ENCODE assay signal across 17 cellular contexts in the genomic region with DNA sequence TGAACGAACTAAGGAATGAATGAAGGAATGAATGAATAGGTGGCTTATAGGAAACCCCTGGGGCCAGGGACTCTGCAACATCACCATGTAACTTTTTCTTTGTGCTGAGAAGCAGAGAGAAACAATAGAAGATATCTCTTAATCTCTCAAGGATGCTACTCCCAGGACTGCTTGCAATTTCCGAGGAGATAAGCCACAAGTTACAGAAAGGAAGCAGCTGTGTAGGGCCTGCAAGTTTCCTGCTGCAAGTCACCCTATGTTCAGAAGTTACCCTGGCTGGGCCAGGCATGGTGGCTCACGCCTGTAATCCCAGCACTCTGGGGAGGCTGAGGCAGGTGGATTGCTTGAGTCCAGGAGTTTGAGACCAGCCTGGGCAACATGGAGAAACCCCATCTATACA. TPM values are rescaled to one million over a fixed set of nuclear protein-coding genes. Genes with fewer than 3 reads are reported as not detected.
DNase-seq lines count a peak whose midpoint lies in the region; ATAC-seq, FAIRE-seq and TF ChIP-seq lines count a peak whose summit lies in the region.
"Had no signal": no experiment of that assay in that cellular context is flagged by ENCODE, and none has a peak within 500 bp of the region (broad histone marks: within the 10 kb centered on the region; RNA-seq: fewer than 3 reads in every experiment).

No MANE protein-coding gene starts in this region.

- H3F3A ChIP-seq in Loucy (ENCODE audit: low read depth): no peaks in the 10 kb centered on the region

- H2AFZ ChIP-seq in Loucy (ENCODE audit: low read length): peak overlapping the region; percentile 10; the same call in 1 of the 2 replicates
- H2AFZ ChIP-seq in K562 (ENCODE audit: low read depth, low read length): 0 out of 2 replicates have a peak overlapping the region, but pooled peaks have one; percentile 45
- no peak overlapping the region for H2AFZ ChIP-seq in osteoblast (ENCODE audit: low read length)

- H3K4me1 ChIP-seq in Loucy (ENCODE audit: insufficient read depth, low read length, poor library complexity, severe bottlenecking): peaks cover 9% of the 10 kb centered on the region
- H3K4me1 ChIP-seq in K562 (replicated peaks in 1 of 2; ENCODE audit: control insufficient read depth in 2 of 2, insufficient read depth in 2 of 2, low read length in 2 of 2): peaks cover 27 to 31% of the 10 kb centered on the region in 2 experiments; a peak in 4 of 5 replicates
- peaks cover 11% of the 10 kb centered on the region for H3K4me1 ChIP-seq in osteoblast (ENCODE audit: insufficient read depth, low read length)

- no peaks in the 10 kb centered on the region for H3K27me3 Mint-ChIP-seq in activated CD4-positive, alpha-beta T cell treated with anti-CD3 and anti-CD28 coated beads, Interleukin-2, amount 10 ng/mL, durations not matched to agents 7 days and 5 days
- H3K27me3 Mint-ChIP-seq: CD4-positive, CD25-positive, alpha-beta regulatory T cell; memory B cell had no signal

- DNase-seq in activated CD4-positive, alpha-beta T cell treated with anti-CD3 and anti-CD28 coated beads, Interleukin-2, amount 10 ng/mL, durations not matched to agents 7 days and 5 days: peak; percentile 22
- no peak for DNase-seq in activated CD4-positive, alpha-beta T cell treated with anti-CD3 and anti-CD28 coated beads for 48 hours
- DNase-seq in K562 (ENCODE audit: extremely low read depth in 1 of 4, low spot score in 3 of 4): peak in 2 of 4 experiments; percentile 53 to 71
- DNase-seq in osteoblast (ENCODE audit: insufficient read length, low spot score, missing footprints): peak; percentile 8
- no peak for DNase-seq in NCI-H1930 (lab: John Stamatoyannopoulos, UW)
- DNase-seq: activated CD4-positive, alpha-beta T cell treated with anti-CD3 and anti-CD28 coated beads, Interleukin-2, amount 50 U/mL, for 48 hours; anterior cingulate cortex; NCI-H1105; NCI-H774; stimulated activated CD4-positive, alpha-beta T cell treated with anti-CD3 and anti-CD28 coated beads, Interleukin-4, amount 100 ng/mL, for 4 hours had no signal

- no peaks in the 10 kb centered on the region for H3K36me3 ChIP-seq in Loucy (ENCODE audit: insufficient read depth, low read length)
- H3K36me3 ChIP-seq in K562 (ENCODE audit: control insufficient read depth, insufficient read depth, low read length): no peaks in the 10 kb centered on the region
- H3K36me3 ChIP-seq in osteoblast (ENCODE audit: insufficient read depth, low read length): no peaks in the 10 kb centered on the region
- H3K36me3 ChIP-seq: HAP-1 had no signal

- peak overlapping the region; percentile 71 for H3K27ac Mint-ChIP-seq in activated CD4-positive, alpha-beta T cell treated with anti-CD3 and anti-CD28 coated beads, Interleukin-2, amount 10 ng/mL, durations not matched to agents 7 days and 5 days
- H3K27ac Mint-ChIP-seq: memory B cell had no signal

- H4K20me1 ChIP-seq in Loucy (ENCODE audit: insufficient read depth, low read length, poor library complexity, severe bottlenecking) (no peaks in the 10 kb centered on the region), K562 (replicated peaks; ENCODE audit: control insufficient read depth, insufficient read depth, low read length) (no peaks in the 10 kb centered on the region), osteoblast (ENCODE audit: insufficient read depth, low read length) (no peaks in the 10 kb centered on the region)

- H3K4me1 Mint-ChIP-seq in activated CD4-positive, alpha-beta T cell treated with anti-CD3 and anti-CD28 coated beads, Interleukin-2, amount 10 ng/mL, durations not matched to agents 7 days and 5 days: peaks cover 21% of the 10 kb centered on the region
- H3K4me1 Mint-ChIP-seq: memory B cell had no signal

- POLR2A ChIA-PET in activated CD4-positive, alpha-beta T cell treated with anti-CD3 and anti-CD28 coated beads, Interleukin-2, amount 10 ng/mL, durations not matched to agents 7 days and 5 days (lab: Charles Lee): interaction anchor here (0.6 kb wide), 1 partner anchor 10 kb away, joined by 7 read pairs; no protein-coding TSS in a partner anchor
- POLR2A ChIA-PET in K562 (lab: Yijun Ruan, JAX): interaction anchor here (1.0 to 1.1 kb wide), 2 partner anchors 12 to 19 kb away, joined by 3 to 4 read pairs; partner anchors contain the start of gene AP5S1

- intact Hi-C loops in K562 (cut with micrococcal nuclease): no loop called here

- H3K4me3 Mint-ChIP-seq in activated CD4-positive, alpha-beta T cell treated with anti-CD3 and anti-CD28 coated beads, Interleukin-2, amount 10 ng/mL, durations not matched to agents 7 days and 5 days: no peak overlapping the region
- H3K4me3 Mint-ChIP-seq: CD4-positive, CD25-positive, alpha-beta regulatory T cell; memory B cell had no signal

- no peaks in the 10 kb centered on the region for H3K36me3 Mint-ChIP-seq in activated CD4-positive, alpha-beta T cell treated with anti-CD3 and anti-CD28 coated beads, Interleukin-2, amount 10 ng/mL, durations not matched to agents 7 days and 5 days (ENCODE audit: low read depth)
- H3K36me3 Mint-ChIP-seq: CD4-positive, CD25-positive, alpha-beta regulatory T cell had no signal

- CTCF ChIA-PET in activated CD4-positive, alpha-beta T cell treated with anti-CD3 and anti-CD28 coated beads, Interleukin-2, amount 10 ng/mL, durations not matched to agents 7 days and 5 days (lab: Charles Lee): interaction anchor here (0.6 to 1.3 kb wide), 5 partner anchors 13 to 53 kb away, joined by 3 read pairs; no protein-coding TSS in a partner anchor
- CTCF ChIA-PET in K562 (lab: Yijun Ruan, JAX; ENCODE audit: low intra/inter-chr PET ratio): no interaction called here

- no peaks in the 10 kb centered on the region for H3K9me1 ChIP-seq in K562 (ENCODE audit: control insufficient read depth, insufficient read depth, low read length)

- TF ChIP-seq EP300 in K562 (IDR thresholded peaks at IDR 0.05; ENCODE audit: low read length): no peak

- H3K79me2 ChIP-seq in Loucy (ENCODE audit: insufficient read depth, low read length): no peaks in the 10 kb centered on the region
- H3K79me2 ChIP-seq in K562 (ENCODE audit: control insufficient read depth, insufficient read depth, low read length): no peaks in the 10 kb centered on the region
- no peaks in the 10 kb centered on the region for H3K79me2 ChIP-seq in osteoblast (ENCODE audit: insufficient read depth, low read length)

- peak; percentile 68 for ATAC-seq in K562
- ATAC-seq in GM19328 (IDR thresholded peaks at IDR 0.05; ENCODE audit: unreplicated experiment): no peak
- ATAC-seq in GM19452 (IDR thresholded peaks at IDR 0.05; ENCODE audit: unreplicated experiment): no peak

- peak overlapping the region; percentile 55 for H3K4me2 ChIP-seq in Loucy (ENCODE audit: low read depth, low read length, poor library complexity, severe bottlenecking)
- peak overlapping the region; percentile 34; the same call in 1 of the 2 replicates for H3K4me2 ChIP-seq in K562 (ENCODE audit: insufficient read depth, low read length)
- no peak overlapping the region for H3K4me2 ChIP-seq in osteoblast (ENCODE audit: insufficient read depth, low read length)

- TF ChIP-seq POLR2A in K562 (conservative IDR thresholded peaks at IDR 0.05): no peak

- H3K9me3 ChIP-seq in Loucy (ENCODE audit: insufficient read depth, low read depth, low read length) (no peaks in the 10 kb centered on the region), K562 (replicated peaks; ENCODE audit: control insufficient read depth, insufficient read depth, low read depth, low read length) (no peaks in the 10 kb centered on the region), osteoblast (ENCODE audit: low read depth, low read length) (no peaks in the 10 kb centered on the region)
- H3K9me3 ChIP-seq: HAP-1 had no signal

- H3K9me3 Mint-ChIP-seq in activated CD4-positive, alpha-beta T cell treated with anti-CD3 and anti-CD28 coated beads, Interleukin-2, amount 10 ng/mL, durations not matched to agents 7 days and 5 days: no peaks in the 10 kb centered on the region
- H3K9me3 Mint-ChIP-seq: memory B cell had no signal

- TF ChIP-seq CTCF in Loucy (conservative IDR thresholded peaks at IDR 0.05; ENCODE audit: low read length) (no peak), K562 (IDR thresholded peaks at IDR 0.05 in 2 of 3, conservative IDR thresholded peaks at IDR 0.05 in 1 of 3; ENCODE audit: insufficient read depth in 2 of 3, low read depth in 1 of 3, low read length in 3 of 3) (no peak), osteoblast (IDR thresholded peaks at IDR 0.05; ENCODE audit: extremely low read depth, low read depth, low read length) (no peak)

- H3K9me2 ChIP-seq in Loucy (replicated peaks; ENCODE audit: low read depth, low read length): no peaks in the 10 kb centered on the region

- peak overlapping the region; percentile 14 for H3K4me3 ChIP-seq in Loucy (ENCODE audit: low read length, poor library complexity, severe bottlenecking)
- H3K4me3 ChIP-seq in K562: no peak overlapping the region
- no peak overlapping the region for H3K4me3 ChIP-seq in osteoblast (ENCODE audit: insufficient read depth, low read length)
- H3K4me3 ChIP-seq: HAP-1 had no signal

- H3K27ac ChIP-seq in K562 (ENCODE audit: extremely low read depth, low read depth, low read length) (no peak overlapping the region), osteoblast (ENCODE audit: low read depth, low read length) (no peak overlapping the region)
- H3K27ac ChIP-seq: RWPE1 had no signal

- no peak for TF ChIP-seq RAD21 in K562 (CRISPR knock-in tag; conservative IDR thresholded peaks at IDR 0.05 in 1 of 2, IDR thresholded peaks at IDR 0.05 in 1 of 2)

- H3K27me3 ChIP-seq in Loucy (ENCODE audit: insufficient read depth, low read length, poor library complexity, severe bottlenecking) (no peaks in the 10 kb centered on the region), K562 (ENCODE audit: control insufficient read depth in 2 of 2, insufficient read depth in 2 of 2, low read length in 2 of 2) (no peaks in the 10 kb centered on the region), osteoblast (ENCODE audit: insufficient read depth, low read length) (no peaks in the 10 kb centered on the region)

- 8% methylated on average over 2 of the region's 3 CpGs for whole genome bisulfite sequencing in K562 (ENCODE audit: insufficient coverage, low coverage, missing lambda C conversion rate)

- no TSS peak for BruUV-seq in K562 (replicated peaks; lab: Mats Ljungman, UMichigan)

- no peak overlapping the region for H3K9ac ChIP-seq in Loucy (ENCODE audit: low read depth, low read length, poor library complexity, severe bottlenecking)
- H3K9ac ChIP-seq in K562 (ENCODE audit: insufficient read depth in 1 of 2, low read depth in 2 of 2, low read length in 2 of 2): peak overlapping the region; percentile 19 to 34; a peak in 1 of 4 replicates

- in situ Hi-C loops in K562 (cut with MboI): no loop called here

- peak; percentile 87 for FAIRE-seq in K562 (lab: Jason Lieb, UNC)

RNA-seq across cellular contexts. Expression of gene MAVS, which starts 7.3 kb away (rescaled TPM):
- 10 to 100 TPM; 34.8 to 36.4 TPM for total RNA-seq in activated CD4-positive, alpha-beta T cell treated with anti-CD3 and anti-CD28 coated beads, Interleukin-2, amount 10 ng/mL, durations not matched to agents 7 days and 5 days
- total RNA-seq in K562 (2011; cell fraction: chromatin; rRNA removed; ENCODE audit: low replicate concordance): 23.5 and 38.9 TPM in 2 replicates
- total RNA-seq in K562 (2011; cell fraction: nucleolus; rRNA removed): 20.9 and 22.8 TPM in 2 replicates
- 25.7 and 37.2 TPM in 2 replicates for total RNA-seq in K562 (2011; cell fraction: nucleoplasm; rRNA removed)
- total RNA-seq in K562 (2014; rRNA removed): 9.4 and 14.0 TPM in 2 replicates
- 9.0 and 9.5 TPM in 2 replicates for total RNA-seq in K562 (2014; rRNA removed; fragmentation: Illumina TruSeq; extraction: Trizol)
- 11.9 and 12.3 TPM in 2 replicates for total RNA-seq in K562 (2015; rRNA removed; fragmentation: Illumina TruSeq; extraction: Trizol)
- total RNA-seq in K562 (2021): 19.2 and 22.0 TPM in 2 replicates
- polyA plus RNA-seq in K562 (2011; rRNA removed): 11.3 and 17.5 TPM in 2 replicates
- 10.9 and 13.6 TPM in 2 replicates for polyA plus RNA-seq in K562 (2011; cell fraction: cytosol; rRNA removed)
- polyA plus RNA-seq in K562 (2011; cell fraction: nucleus; rRNA removed): 21.7 and 22.6 TPM in 2 replicates
- 12.3 and 15.3 TPM in 2 replicates for polyA plus RNA-seq in K562 (2012)
- 14.3 and 14.5 TPM in 2 replicates for polyA plus RNA-seq in K562 (2014; fragmentation: Illumina TruSeq; extraction: Trizol)
- 1 to 10 TPM; 1.6 to 1.8 TPM for polyA plus RNA-seq in K562 (2014; fragmentation: Nextera tagmentation; extraction: Ambion mirVana)
- polyA plus RNA-seq in K562 (2014; rRNA removed): 12.2 and 13.0 TPM in 2 replicates
- 18.5 and 20.4 TPM in 2 replicates for polyA minus RNA-seq in K562 (2011; rRNA and poly(A)+ RNA removed)
- 13.2 and 15.6 TPM in 2 replicates for polyA minus RNA-seq in K562 (2011; cell fraction: cytosol; rRNA and poly(A)+ RNA removed)
- 6.6 and 11.2 TPM in 2 replicates for polyA minus RNA-seq in K562 (2011; cell fraction: nucleus; rRNA and poly(A)+ RNA removed)
- 32.1 and 32.2 TPM in 2 replicates for total RNA-seq in osteoblast

RNA-seq across cellular contexts. Expression of gene AP5S1, which starts 19.0 kb away (rescaled TPM):
- 10 to 100 TPM; 16.6 to 18.2 TPM for total RNA-seq in activated CD4-positive, alpha-beta T cell treated with anti-CD3 and anti-CD28 coated beads, Interleukin-2, amount 10 ng/mL, durations not matched to agents 7 days and 5 days
- 5.9 and 16.6 TPM in 2 replicates for total RNA-seq in K562 (2011; cell fraction: chromatin; rRNA removed; ENCODE audit: low replicate concordance)
- 13.9 and 14.5 TPM in 2 replicates for total RNA-seq in K562 (2011; cell fraction: nucleolus; rRNA removed)
- total RNA-seq in K562 (2011; cell fraction: nucleoplasm; rRNA removed): 11.4 and 14.7 TPM in 2 replicates
- total RNA-seq in K562 (2014; rRNA removed) (8.8 and 12.4 TPM in 2 replicates), K562 (2014; rRNA removed; fragmentation: Illumina TruSeq; extraction: Trizol) (2.1 and 2.6 TPM in 2 replicates), K562 (2015; rRNA removed; fragmentation: Illumina TruSeq; extraction: Trizol) (5.6 and 5.7 TPM in 2 replicates), K562 (2021) (8.4 and 8.5 TPM in 2 replicates), osteoblast (23.9 and 25.3 TPM in 2 replicates)
- polyA plus RNA-seq in K562 (2011; rRNA removed) (3.0 and 5.5 TPM in 2 replicates), K562 (2014; fragmentation: Illumina TruSeq; extraction: Trizol) (4.4 and 7.7 TPM in 2 replicates), K562 (2014; fragmentation: Nextera tagmentation; extraction: Ambion mirVana) (1 to 10 TPM; 3.0 to 3.1 TPM), K562 (2014; rRNA removed) (4.7 and 4.8 TPM in 2 replicates)
- 5.5 and 8.1 TPM in 2 replicates for polyA plus RNA-seq in K562 (2011; cell fraction: cytosol; rRNA removed)
- 4.9 TPM in 2 replicates for polyA plus RNA-seq in K562 (2011; cell fraction: nucleus; rRNA removed)
- polyA plus RNA-seq in K562 (2012): 7.3 and 8.8 TPM in 2 replicates
- polyA minus RNA-seq in K562 (2011; rRNA and poly(A)+ RNA removed): 2.5 and 3.7 TPM in 2 replicates
- 6.5 and 8.3 TPM in 2 replicates for polyA minus RNA-seq in K562 (2011; cell fraction: cytosol; rRNA and poly(A)+ RNA removed)
- polyA minus RNA-seq in K562 (2011; cell fraction: nucleus; rRNA and poly(A)+ RNA removed): 4.0 and 4.6 TPM in 2 replicates

RNA-seq across cellular contexts. Expression of gene CDC25B, which starts 43.2 kb away (rescaled TPM):
- 100 to 1,000 TPM; 403 to 429 TPM for total RNA-seq in activated CD4-positive, alpha-beta T cell treated with anti-CD3 and anti-CD28 coated beads, Interleukin-2, amount 10 ng/mL, durations not matched to agents 7 days and 5 days
- total RNA-seq in K562 (2011; cell fraction: chromatin; rRNA removed; ENCODE audit: low replicate concordance): 36.8 and 73.0 TPM in 2 replicates
- 29.3 and 39.4 TPM in 2 replicates for total RNA-seq in K562 (2011; cell fraction: nucleolus; rRNA removed)
- total RNA-seq in K562 (2011; cell fraction: nucleoplasm; rRNA removed): 29.4 and 38.9 TPM in 2 replicates
- 11.5 and 16.1 TPM in 2 replicates for total RNA-seq in K562 (2014; rRNA removed)
- total RNA-seq in K562 (2014; rRNA removed; fragmentation: Illumina TruSeq; extraction: Trizol): 5.9 and 7.2 TPM in 2 replicates
- total RNA-seq in K562 (2015; rRNA removed; fragmentation: Illumina TruSeq; extraction: Trizol): 7.8 and 9.3 TPM in 2 replicates
- 31.4 and 35.7 TPM in 2 replicates for total RNA-seq in K562 (2021)
- polyA plus RNA-seq in K562 (2011; rRNA removed): 9.5 and 25.1 TPM in 2 replicates
- polyA plus RNA-seq in K562 (2011; cell fraction: cytosol; rRNA removed): 23.7 and 24.0 TPM in 2 replicates
- polyA plus RNA-seq in K562 (2011; cell fraction: nucleus; rRNA removed): 72.5 and 91.0 TPM in 2 replicates
- polyA plus RNA-seq in K562 (2012): 30.3 and 35.0 TPM in 2 replicates
- 25.8 and 30.6 TPM in 2 replicates for polyA plus RNA-seq in K562 (2014; fragmentation: Illumina TruSeq; extraction: Trizol)
- 1 to 10 TPM; 2.3 to 3.1 TPM for polyA plus RNA-seq in K562 (2014; fragmentation: Nextera tagmentation; extraction: Ambion mirVana)
- polyA plus RNA-seq in K562 (2014; rRNA removed): 22.9 and 26.3 TPM in 2 replicates
- polyA minus RNA-seq in K562 (2011; rRNA and poly(A)+ RNA removed): 8.0 and 11.6 TPM in 2 replicates
- 14.5 and 27.7 TPM in 2 replicates for polyA minus RNA-seq in K562 (2011; cell fraction: cytosol; rRNA and poly(A)+ RNA removed)
- 9.7 and 15.1 TPM in 2 replicates for polyA minus RNA-seq in K562 (2011; cell fraction: nucleus; rRNA and poly(A)+ RNA removed)
- total RNA-seq in osteoblast: 20.6 and 23.5 TPM in 2 replicates

RNA-seq across cellular contexts. Expression of gene PANK2, which starts 49.9 kb away (rescaled TPM):
- total RNA-seq in activated CD4-positive, alpha-beta T cell treated with anti-CD3 and anti-CD28 coated beads, Interleukin-2, amount 10 ng/mL, durations not matched to agents 7 days and 5 days: 10 to 100 TPM; 59.7 to 64.5 TPM
- total RNA-seq in K562 (2011; cell fraction: chromatin; rRNA removed; ENCODE audit: low replicate concordance): 46.6 and 73.9 TPM in 2 replicates
- total RNA-seq in K562 (2011; cell fraction: nucleolus; rRNA removed): 27.2 and 30.0 TPM in 2 replicates
- 35.8 and 46.8 TPM in 2 replicates for total RNA-seq in K562 (2011; cell fraction: nucleoplasm; rRNA removed)
- total RNA-seq in K562 (2014; rRNA removed) (28.0 and 31.3 TPM in 2 replicates), K562 (2014; rRNA removed; fragmentation: Illumina TruSeq; extraction: Trizol) (43.5 and 50.4 TPM in 2 replicates), K562 (2015; rRNA removed; fragmentation: Illumina TruSeq; extraction: Trizol) (31.6 and 36.1 TPM in 2 replicates), K562 (2021) (29.2 and 34.2 TPM in 2 replicates), osteoblast (57.2 and 60.4 TPM in 2 replicates)
- polyA plus RNA-seq in K562 (2011; rRNA removed) (39.0 and 39.3 TPM in 2 replicates), K562 (2014; fragmentation: Illumina TruSeq; extraction: Trizol) (28.5 and 31.4 TPM in 2 replicates), K562 (2014; fragmentation: Nextera tagmentation; extraction: Ambion mirVana) (10 to 100 TPM; 14.9 to 16.3 TPM), K562 (2014; rRNA removed) (25.3 and 29.4 TPM in 2 replicates)
- 7.9 and 27.3 TPM in 2 replicates for polyA plus RNA-seq in K562 (2011; cell fraction: cytosol; rRNA removed)
- 15.7 and 35.1 TPM in 2 replicates for polyA plus RNA-seq in K562 (2011; cell fraction: nucleus; rRNA removed)
- 22.7 and 40.6 TPM in 2 replicates for polyA plus RNA-seq in K562 (2012)
- polyA minus RNA-seq in K562 (2011; rRNA and poly(A)+ RNA removed): 49.1 and 76.6 TPM in 2 replicates
- polyA minus RNA-seq in K562 (2011; cell fraction: cytosol; rRNA and poly(A)+ RNA removed): 11.5 and 22.7 TPM in 2 replicates
- 20.1 and 42.4 TPM in 2 replicates for polyA minus RNA-seq in K562 (2011; cell fraction: nucleus; rRNA and poly(A)+ RNA removed)

RNA-seq across cellular contexts. Expression of gene CENPB, which starts 52.8 kb away (rescaled TPM):
- total RNA-seq in activated CD4-positive, alpha-beta T cell treated with anti-CD3 and anti-CD28 coated beads, Interleukin-2, amount 10 ng/mL, durations not matched to agents 7 days and 5 days: 10 to 100 TPM; 77.8 to 85.6 TPM
- total RNA-seq in K562 (2011; cell fraction: chromatin; rRNA removed; ENCODE audit: low replicate concordance): 5.7 and 16.6 TPM in 2 replicates
- 24.5 and 25.4 TPM in 2 replicates for total RNA-seq in K562 (2011; cell fraction: nucleolus; rRNA removed)
- 11.9 and 14.2 TPM in 2 replicates for total RNA-seq in K562 (2011; cell fraction: nucleoplasm; rRNA removed)
- total RNA-seq in K562 (2014; rRNA removed) (59.3 and 78.6 TPM in 2 replicates), K562 (2014; rRNA removed; fragmentation: Illumina TruSeq; extraction: Trizol) (11.4 and 15.0 TPM in 2 replicates), K562 (2015; rRNA removed; fragmentation: Illumina TruSeq; extraction: Trizol) (36.0 and 36.5 TPM in 2 replicates), K562 (2021) (61.7 and 70.8 TPM in 2 replicates), osteoblast (95.5 and 101 TPM in 2 replicates)
- polyA plus RNA-seq in K562 (2011; rRNA removed) (12.7 and 14.7 TPM in 2 replicates), K562 (2014; fragmentation: Illumina TruSeq; extraction: Trizol) (24.9 and 30.8 TPM in 2 replicates), K562 (2014; fragmentation: Nextera tagmentation; extraction: Ambion mirVana) (under 1 TPM; 0.17 to 0.20 TPM), K562 (2014; rRNA removed) (26.1 and 28.9 TPM in 2 replicates)
- 17.4 and 30.9 TPM in 2 replicates for polyA plus RNA-seq in K562 (2011; cell fraction: cytosol; rRNA removed)
- 9.2 and 12.8 TPM in 2 replicates for polyA plus RNA-seq in K562 (2011; cell fraction: nucleus; rRNA removed)
- 40.5 and 47.1 TPM in 2 replicates for polyA plus RNA-seq in K562 (2012)
- 26.8 and 27.1 TPM in 2 replicates for polyA minus RNA-seq in K562 (2011; rRNA and poly(A)+ RNA removed)
- polyA minus RNA-seq in K562 (2011; cell fraction: cytosol; rRNA and poly(A)+ RNA removed): 27.7 and 39.7 TPM in 2 replicates
- polyA minus RNA-seq in K562 (2011; cell fraction: nucleus; rRNA and poly(A)+ RNA removed): 8.3 and 14.2 TPM in 2 replicates

Comparison
In these comparisons a context has a peak if more than half of its experiments do, and no peak if none do; other contexts are left out.
1. DNase-seq: peak in activated CD4-positive, alpha-beta T cell treated with anti-CD3 and anti-CD28 coated beads, Interleukin-2, amount 10 ng/mL, durations not matched to agents 7 days and 5 days (single experiment) and osteoblast (single experiment); none in activated CD4-positive, alpha-beta T cell treated with anti-CD3 and anti-CD28 coated beads for 48 hours (single experiment) and NCI-H1930 (0 of 2).
2. RNA of gene CDC25B, which starts 43.2 kb away (total RNA-seq): 403 to 429 TPM in activated CD4-positive, alpha-beta T cell treated with anti-CD3 and anti-CD28 coated beads, Interleukin-2, amount 10 ng/mL, durations not matched to agents 7 days and 5 days; 20.6 to 23.5 TPM in osteoblast and 5.9 to 73.0 TPM in K562; every median in the first group is over 4 times any median in the second.